In genomic region chr11:46242462-46242960, GRCh38 we compare ENCODE assay signal across 8 cellular contexts. TPM values are rescaled to one million over a fixed set of nuclear protein-coding genes. Genes with fewer than 3 reads are reported as not detected.
DNase-seq lines count a peak whose midpoint lies in the region; ATAC-seq and TF ChIP-seq lines count a peak whose summit lies in the region.

No MANE protein-coding gene starts in this region.

- peaks cover 35% of the 10 kb centered on the region for H3K4me1 Mint-ChIP-seq in T-helper 1 cell treated with Interleukin-12 subunit alpha and Interleukin-12 subunit beta and Interleukin-4 antibody, amounts not matched to agents 30 μg/mL and 1 μg/mL, for 36 hours (ENCODE audit: low read depth)
- H3K4me1 Mint-ChIP-seq in activated CD4-positive, alpha-beta memory T cell treated with anti-CD3 and anti-CD28 coated beads, Interleukin-2, amount 10 ng/mL, durations not matched to agents 7 days and 5 days, result peaks cover 40% of the 10 kb centered on the region
- H3K4me1 Mint-ChIP-seq in stimulated activated effector memory CD8-positive, alpha-beta T cell treated with anti-CD3 and anti-CD28 coated beads, Interleukin-12 subunit alpha, Interleukin-12 subunit beta, amount 100 ng/mL, for 72 hours, result peaks cover 24% of the 10 kb centered on the region

- no peaks in the 10 kb centered on the region for H3K9me3 Mint-ChIP-seq in T-helper 1 cell treated with Interleukin-12 subunit alpha and Interleukin-12 subunit beta and Interleukin-4 antibody, amounts not matched to agents 30 μg/mL and 1 μg/mL, for 36 hours
- H3K9me3 Mint-ChIP-seq in activated CD4-positive, alpha-beta memory T cell treated with anti-CD3 and anti-CD28 coated beads, Interleukin-2, amount 10 ng/mL, durations not matched to agents 7 days and 5 days, result no peaks in the 10 kb centered on the region
- no peaks in the 10 kb centered on the region for H3K9me3 Mint-ChIP-seq in stimulated activated effector memory CD8-positive, alpha-beta T cell treated with anti-CD3 and anti-CD28 coated beads, Interleukin-12 subunit alpha, Interleukin-12 subunit beta, amount 100 ng/mL, for 72 hours

- H3K27me3 Mint-ChIP-seq in T-helper 1 cell treated with Interleukin-12 subunit alpha and Interleukin-12 subunit beta and Interleukin-4 antibody, amounts not matched to agents 30 μg/mL and 1 μg/mL, for 36 hours (ENCODE audit: low read depth), result no peaks in the 10 kb centered on the region
- H3K27me3 Mint-ChIP-seq in activated CD4-positive, alpha-beta memory T cell treated with anti-CD3 and anti-CD28 coated beads, Interleukin-2, amount 10 ng/mL, durations not matched to agents 7 days and 5 days, result peaks cover 2% of the 10 kb centered on the region

- POLR2A ChIA-PET in activated CD4-positive, alpha-beta memory T cell treated with anti-CD3 and anti-CD28 coated beads, Interleukin-2, amount 10 ng/mL, durations not matched to agents 7 days and 5 days (lab: Charles Lee), result interaction anchor here (0.7 to 1.5 kb wide), 6 partner anchors 53 to 438 kb away, joined by 3 to 5 read pairs (median 4); partner anchors contain the start of genes PEX16 and SLC35C1

- no peaks in the 10 kb centered on the region for H3K36me3 Mint-ChIP-seq in T-helper 1 cell treated with Interleukin-12 subunit alpha and Interleukin-12 subunit beta and Interleukin-4 antibody, amounts not matched to agents 30 μg/mL and 1 μg/mL, for 36 hours (ENCODE audit: low read depth)
- no peaks in the 10 kb centered on the region for H3K36me3 Mint-ChIP-seq in activated CD4-positive, alpha-beta memory T cell treated with anti-CD3 and anti-CD28 coated beads, Interleukin-2, amount 10 ng/mL, durations not matched to agents 7 days and 5 days (ENCODE audit: low read depth)
- H3K36me3 Mint-ChIP-seq in stimulated activated effector memory CD8-positive, alpha-beta T cell treated with anti-CD3 and anti-CD28 coated beads, Interleukin-12 subunit alpha, Interleukin-12 subunit beta, amount 100 ng/mL, for 72 hours, result peaks cover 8% of the 10 kb centered on the region

- no peak for DNase-seq in T-helper 1 cell
- DNase-seq in activated CD4-positive, alpha-beta memory T cell treated with anti-CD3 and anti-CD28 coated beads, Interleukin-2, amount 10 ng/mL, durations not matched to agents 7 days and 5 days, result no peak
- no peak for DNase-seq in stimulated activated effector memory CD8-positive, alpha-beta T cell treated with anti-CD3 and anti-CD28 coated beads, Interleukin-12 subunit alpha, Interleukin-12 subunit beta, amount 100 ng/mL, for 72 hours (ENCODE audit: low spot score in 2 of 2)
- DNase-seq in HT-29 (ENCODE audit: low spot score), result no peak
- no peak for DNase-seq in GM20000 (ENCODE audit: low spot score)

- H3K4me3 Mint-ChIP-seq in T-helper 1 cell treated with Interleukin-12 subunit alpha and Interleukin-12 subunit beta and Interleukin-4 antibody, amounts not matched to agents 30 μg/mL and 1 μg/mL, for 36 hours, result peak overlapping the region; percentile 86
- peak overlapping the region; percentile 76 for H3K4me3 Mint-ChIP-seq in activated CD4-positive, alpha-beta memory T cell treated with anti-CD3 and anti-CD28 coated beads, Interleukin-2, amount 10 ng/mL, durations not matched to agents 7 days and 5 days
- peak overlapping the region; percentile 78 for H3K4me3 Mint-ChIP-seq in stimulated activated effector memory CD8-positive, alpha-beta T cell treated with anti-CD3 and anti-CD28 coated beads, Interleukin-12 subunit alpha, Interleukin-12 subunit beta, amount 100 ng/mL, for 72 hours

- H3K27ac Mint-ChIP-seq in T-helper 1 cell treated with Interleukin-12 subunit alpha and Interleukin-12 subunit beta and Interleukin-4 antibody, amounts not matched to agents 30 μg/mL and 1 μg/mL, for 36 hours, result peak overlapping the region; percentile 68
- peak overlapping the region; percentile 80 for H3K27ac Mint-ChIP-seq in activated CD4-positive, alpha-beta memory T cell treated with anti-CD3 and anti-CD28 coated beads, Interleukin-2, amount 10 ng/mL, durations not matched to agents 7 days and 5 days
- H3K27ac Mint-ChIP-seq in stimulated activated effector memory CD8-positive, alpha-beta T cell treated with anti-CD3 and anti-CD28 coated beads, Interleukin-12 subunit alpha, Interleukin-12 subunit beta, amount 100 ng/mL, for 72 hours, result peak overlapping the region; percentile 90

- ATAC-seq in stimulated activated effector memory CD8-positive, alpha-beta T cell treated with anti-CD3 and anti-CD28 coated beads, Interleukin-12 subunit alpha, Interleukin-12 subunit beta, amount 100 ng/mL, for 72 hours, result no peak
- no peak for ATAC-seq in GM19035 (IDR thresholded peaks at IDR 0.05; ENCODE audit: unreplicated experiment)

- CTCF ChIA-PET in activated CD4-positive, alpha-beta memory T cell treated with anti-CD3 and anti-CD28 coated beads, Interleukin-2, amount 10 ng/mL, durations not matched to agents 7 days and 5 days (lab: Charles Lee), result interaction anchor here (1.2 to 8.3 kb wide), 6 partner anchors 70 to 287 kb away, joined by 3 to 263 read pairs (median 4); no protein-coding TSS in a partner anchor

- no peak for TF ChIP-seq CTCF in GM20000 (IDR thresholded peaks at IDR 0.05; ENCODE audit: extremely low read depth, missing control alignments)

- peak overlapping the region; percentile 41 for H3K4me3 ChIP-seq in iPS-11a (ENCODE audit: low read depth, low read length)

RNA-seq across cellular contexts. Expression of gene CREB3L1, which starts 35.0 kb away (rescaled TPM):
- not detected for total RNA-seq in activated CD4-positive, alpha-beta memory T cell treated with anti-CD3 and anti-CD28 coated beads, Interleukin-2, amount 10 ng/mL, durations not matched to agents 7 days and 5 days
- total RNA-seq in HT-29 (2014; rRNA removed; shearing (Covaris generic)), result 50.1 and 64.2 TPM in 2 replicates

Comparison
In these comparisons a context has a peak if more than half of its experiments do, and no peak if none do; other contexts are left out.
1. RNA of gene CREB3L1, which starts 35.0 kb away (total RNA-seq): 50.1 to 64.2 TPM in HT-29; not detected in activated CD4-positive, alpha-beta memory T cell treated with anti-CD3 and anti-CD28 coated beads, Interleukin-2, amount 10 ng/mL, durations not matched to agents 7 days and 5 days; every median in the first group is over 10 times any median in the second.
2. Peak in every context shown above with its lines, with median percentiles within 50 percentile points of each other: H3K27ac Mint-ChIP-seq and H3K4me3 Mint-ChIP-seq.